Comparison of ENCODE assay signal across 1 cellular context in the genomic region with DNA sequence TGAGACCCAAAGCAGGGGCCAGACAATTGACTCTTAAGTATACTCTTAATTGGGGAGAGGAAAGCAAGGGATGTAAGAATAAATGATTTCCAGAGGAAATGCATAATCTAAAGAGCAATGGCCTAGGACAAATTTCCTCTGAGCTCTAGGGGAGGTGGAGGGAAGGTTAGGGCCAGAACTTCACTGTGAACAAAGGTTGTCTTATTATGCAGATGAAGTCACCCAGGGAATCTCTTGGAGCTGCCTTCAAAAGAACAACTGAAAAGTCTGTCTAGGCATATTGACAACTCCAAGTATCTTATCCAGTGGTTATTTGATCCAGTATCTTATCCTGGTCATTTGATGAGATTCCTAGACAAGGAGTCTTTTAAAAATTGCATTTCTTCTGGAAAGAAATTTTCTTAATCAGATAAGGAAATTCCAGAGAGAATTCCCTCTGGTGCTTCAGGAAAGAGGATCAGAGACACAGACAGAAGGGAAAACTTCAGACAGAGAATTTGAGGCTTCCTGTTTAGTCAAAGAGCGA.
TF ChIP-seq lines count a peak whose summit lies in the region.

No MANE protein-coding gene starts in this region.

TF ChIP-seq in GM23338, 12 proteins besides CTCF, POLR2A, EP300 and RAD21 (continued from another document):
- TF ChIP-seq EZH2phosphoT487 (IDR thresholded peaks at IDR 0.05; ENCODE audit: unreplicated experiment), result no peak
TF ChIP-seq in GM23338: peak in this region for 1.
